8 cellular contexts compared by ENCODE assay signal in genomic region chr3:14143271-14143605, GRCh38. TPM values are rescaled to one million over a fixed set of nuclear protein-coding genes. Genes with fewer than 3 reads are reported as not detected.
DNase-seq lines count a peak whose midpoint lies in the region; ATAC-seq and TF ChIP-seq lines count a peak whose summit lies in the region.

No MANE protein-coding gene starts in this region.

- POLR2A ChIA-PET in activated B cell treated with CpG ODN at 0.5 μM for 24 hours (lab: Charles Lee), result interaction anchor here (0.5 kb wide), 1 partner anchor 14 kb away, joined by 8 read pairs; no protein-coding TSS in a partner anchor

- TF ChIP-seq CTCF in GM23338 (conservative IDR thresholded peaks at IDR 0.05; ENCODE audit: low read depth in 2 of 2) (no peak), activated B cell treated with CpG ODN at 0.5 μM for 24 hours (IDR thresholded peaks at IDR 0.05) (no peak), fibroblast of mammary gland (conservative IDR thresholded peaks at IDR 0.05; ENCODE audit: control insufficient read depth, insufficient read depth, low read depth, low read length) (no peak), smooth muscle cell (IDR thresholded peaks at IDR 0.05; ENCODE audit: borderline replicate concordance, insufficient read depth, poor library complexity, severe bottlenecking) (no peak), testis (IDR thresholded peaks at IDR 0.05) (no peak)

- H3K36me3 ChIP-seq in GM23338 (ENCODE audit: insufficient read depth), result no peaks in the 10 kb centered on the region; the same call in 1 of the 2 replicates
- no peaks in the 10 kb centered on the region for H3K36me3 ChIP-seq in smooth muscle cell (ENCODE audit: low read depth)
- H3K36me3 ChIP-seq in testis (ENCODE audit: low read depth, missing control alignments), result no peaks in the 10 kb centered on the region

- WGBS in smooth muscle cell (ENCODE audit: low lambda C conversion rate), result 49% methylated on average over 4 of the region's 4 CpGs
- 74 to 77% methylated on average over 4 of the region's 4 CpGs for WGBS in testis, 2 donors

- no peak overlapping the region for H3K4me2 ChIP-seq in GM23338
- peak overlapping the region; percentile 82 for H3K4me2 ChIP-seq in smooth muscle cell

- peak overlapping the region; percentile 29; the same call in 1 of the 2 replicates for H3K27ac ChIP-seq in GM23338 (ENCODE audit: low read depth)
- H3K27ac ChIP-seq in smooth muscle cell (ENCODE audit: low read depth), result peak overlapping the region; percentile 100
- H3K27ac ChIP-seq in testis, result peak overlapping the region in 1 of 2 donors; percentile 66

- H3K79me2 ChIP-seq in GM23338 (replicated peaks; ENCODE audit: insufficient read depth) (no peaks in the 10 kb centered on the region), smooth muscle cell (ENCODE audit: low read depth) (no peaks in the 10 kb centered on the region)

- H3K27me3 ChIP-seq in GM23338 (ENCODE audit: insufficient read depth) (no peaks in the 10 kb centered on the region), smooth muscle cell (ENCODE audit: low read depth) (no peaks in the 10 kb centered on the region), testis (no peaks in the 10 kb centered on the region)

- H2AFZ ChIP-seq in GM23338 (no peak overlapping the region), smooth muscle cell (ENCODE audit: low read depth) (no peak overlapping the region)

- peak overlapping the region; percentile 97 for H3K9ac ChIP-seq in smooth muscle cell (ENCODE audit: low read depth)

- H3K9me3 Mint-ChIP-seq in GM23338, result no peaks in the 10 kb centered on the region
- no peaks in the 10 kb centered on the region for H3K9me3 Mint-ChIP-seq in activated B cell treated with CpG ODN at 0.5 μM for 24 hours

- H3K4me1 ChIP-seq in GM23338 (ENCODE audit: insufficient read depth), result peaks cover 9% of the 10 kb centered on the region
- H3K4me1 ChIP-seq in smooth muscle cell (ENCODE audit: low read depth), result peaks cover 11% of the 10 kb centered on the region
- H3K4me1 ChIP-seq in testis, result peaks cover 12% of the 10 kb centered on the region

- CTCF ChIA-PET in activated B cell treated with CpG ODN at 0.5 μM for 24 hours (lab: Charles Lee), result interaction anchor here (0.8 kb wide), 1 partner anchor 35 kb away, joined by 4 read pairs; the partner anchor contains the start of genes LSM3 and XPC

- DNase-seq in GM23338 (ENCODE audit: low spot score), result no peak
- no peak for DNase-seq in activated B cell treated with CpG ODN at 0.5 μM for 24 hours
- peak; percentile 65 for DNase-seq in fibroblast of mammary gland (ENCODE audit: low read depth)
- no peak for DNase-seq in smooth muscle cell (lab: John Stamatoyannopoulos, UW; ENCODE audit: unreplicated experiment)
- no peak for DNase-seq in GOT3 (lab: John Stamatoyannopoulos, UW)
- no peak for DNase-seq in inferior parietal cortex (ENCODE audit: extremely low spot score)
- DNase-seq in RPMI8226, result no peak
- DNase-seq in testis, result no peak

- H3K36me3 Mint-ChIP-seq in GM23338 (ENCODE audit: low read depth) (peaks cover 47% of the 10 kb centered on the region), activated B cell treated with CpG ODN at 0.5 μM for 24 hours (ENCODE audit: low read depth) (peaks cover 76% of the 10 kb centered on the region)

- no peak overlapping the region for H3K4me3 Mint-ChIP-seq in GM23338
- H3K4me3 Mint-ChIP-seq in activated B cell treated with CpG ODN at 0.5 μM for 24 hours, result no peak overlapping the region

- H3K27me3 Mint-ChIP-seq in GM23338 (ENCODE audit: insufficient read depth, low read depth, poor library complexity), result peaks cover 9% of the 10 kb centered on the region
- no peaks in the 10 kb centered on the region for H3K27me3 Mint-ChIP-seq in activated B cell treated with CpG ODN at 0.5 μM for 24 hours

- peaks cover 25% of the 10 kb centered on the region for H3K4me1 Mint-ChIP-seq in GM23338
- peaks cover 20% of the 10 kb centered on the region for H3K4me1 Mint-ChIP-seq in activated B cell treated with CpG ODN at 0.5 μM for 24 hours

- H4K20me1 ChIP-seq in GM23338 (replicated peaks; ENCODE audit: insufficient read depth) (peaks cover 2% of the 10 kb centered on the region; the same call in 1 of the 2 replicates), smooth muscle cell (ENCODE audit: low read depth) (no peaks in the 10 kb centered on the region)

- H3K4me3 ChIP-seq in GM23338, result no peak overlapping the region
- H3K4me3 ChIP-seq in fibroblast of mammary gland (ENCODE audit: control insufficient read depth, low read depth, low read length), result no peak overlapping the region
- no peak overlapping the region for H3K4me3 ChIP-seq in smooth muscle cell
- no peak overlapping the region for H3K4me3 ChIP-seq in testis

- no peaks in the 10 kb centered on the region for H3F3A ChIP-seq in GM23338 (replicated peaks; ENCODE audit: low read depth)
- H3F3A ChIP-seq in smooth muscle cell (ENCODE audit: low read depth), result peaks cover 25% of the 10 kb centered on the region

- H3K9me3 ChIP-seq in smooth muscle cell (replicated peaks; ENCODE audit: low read depth) (no peaks in the 10 kb centered on the region), testis (no peaks in the 10 kb centered on the region)

- TF ChIP-seq POLR2A in testis (IDR thresholded peaks at IDR 0.05), result no peak

- no peaks in the 10 kb centered on the region for H3K9me2 ChIP-seq in GM23338 (ENCODE audit: insufficient read depth)

- H3K27ac Mint-ChIP-seq in GM23338, result no peak overlapping the region
- H3K27ac Mint-ChIP-seq in activated B cell treated with CpG ODN at 0.5 μM for 24 hours, result peak overlapping the region; percentile 61

- intact Hi-C loops in activated B cell treated with CpG ODN at 0.5 μM for 24 hours (cut with micrococcal nuclease), result no loop called here
- intact Hi-C loops in testis (cut with DNase I; ENCODE audit: low total_unique reads), result no loop called here

- no peak for ATAC-seq in GM23338
- no peak for ATAC-seq in activated B cell treated with CpG ODN at 0.5 μM for 24 hours (ENCODE audit: low read depth)

TF ChIP-seq in GM23338, 12 proteins besides CTCF, POLR2A, EP300 and RAD21:
- no peak for TF ChIP-seq CREB1 (CRISPR knock-in tag; IDR thresholded peaks at IDR 0.05; ENCODE audit: low read depth)
- TF ChIP-seq STAT1 (IDR thresholded peaks at IDR 0.05; ENCODE audit: unreplicated experiment), result no peak
- no peak for TF ChIP-seq JUNB (IDR thresholded peaks at IDR 0.05; ENCODE audit: unreplicated experiment)
- no peak for TF ChIP-seq ZNF114 (CRISPR knock-in tag; IDR thresholded peaks at IDR 0.05)
- no peak for TF ChIP-seq ETS1 (IDR thresholded peaks at IDR 0.05)
- TF ChIP-seq POLR2AphosphoS5 (IDR thresholded peaks at IDR 0.05; ENCODE audit: low read depth), result no peak
- TF ChIP-seq NANOG (IDR thresholded peaks at IDR 0.05; ENCODE audit: borderline replicate concordance), result no peak

RNA-seq across cellular contexts. Expression of gene TMEM43, which starts 18.4 kb away (rescaled TPM):
- total RNA-seq in GM23338 (2014; rRNA removed; shearing (Covaris generic)), result 27.6 and 34.7 TPM in 2 replicates
- 14.8 and 15.9 TPM in 2 replicates for polyA plus RNA-seq in GM23338 (2016; fragmentation: Nextera tagmentation; extraction: Ambion mirVana)
- 30.7 and 32.3 TPM in 2 replicates for total RNA-seq in activated B cell treated with CpG ODN at 0.5 μM for 24 hours
- 76.8 and 81.1 TPM in 2 replicates for total RNA-seq in smooth muscle cell
- polyA plus RNA-seq in smooth muscle cell, result 59.0 and 60.1 TPM in 2 replicates
- 10 to 100 TPM; 36.5 to 53.0 TPM for total RNA-seq in testis
- polyA plus RNA-seq in testis (ENCODE audit: insufficient read depth, low read depth, low replicate concordance), result 43.3 TPM

RNA-seq across cellular contexts. Expression of gene CHCHD4, which starts 18.6 kb away (rescaled TPM):
- total RNA-seq in GM23338 (2014; rRNA removed; shearing (Covaris generic)), result 25.8 and 31.1 TPM in 2 replicates
- polyA plus RNA-seq in GM23338 (2016; fragmentation: Nextera tagmentation; extraction: Ambion mirVana) (39.2 and 41.3 TPM in 2 replicates), smooth muscle cell (9.5 and 12.0 TPM in 2 replicates), testis (ENCODE audit: insufficient read depth, low read depth, low replicate concordance) (19.1 TPM)
- total RNA-seq in activated B cell treated with CpG ODN at 0.5 μM for 24 hours (9.2 and 9.8 TPM in 2 replicates), smooth muscle cell (8.7 and 11.2 TPM in 2 replicates), testis (10 to 100 TPM; 13.3 to 15.7 TPM)

RNA-seq across cellular contexts. Expression of gene XPC, which starts 35.2 kb away (rescaled TPM):
- 31.7 and 34.9 TPM in 2 replicates for total RNA-seq in GM23338 (2014; rRNA removed; shearing (Covaris generic))
- polyA plus RNA-seq in GM23338 (2016; fragmentation: Nextera tagmentation; extraction: Ambion mirVana), result 41.5 and 42.8 TPM in 2 replicates
- 35.4 and 35.6 TPM in 2 replicates for total RNA-seq in activated B cell treated with CpG ODN at 0.5 μM for 24 hours
- total RNA-seq in smooth muscle cell, result 20.9 and 31.1 TPM in 2 replicates
- 23.8 and 28.1 TPM in 2 replicates for polyA plus RNA-seq in smooth muscle cell
- 10 to 100 TPM; 48.7 to 54.1 TPM for total RNA-seq in testis
- 25.1 TPM for polyA plus RNA-seq in testis (ENCODE audit: insufficient read depth, low read depth, low replicate concordance)

RNA-seq across cellular contexts. Expression of gene LSM3, which starts 35.4 kb away (rescaled TPM):
- 20.1 TPM in 2 replicates for total RNA-seq in GM23338 (2014; rRNA removed; shearing (Covaris generic))
- polyA plus RNA-seq in GM23338 (2016; fragmentation: Nextera tagmentation; extraction: Ambion mirVana) (64.1 and 71.5 TPM in 2 replicates), smooth muscle cell (31.0 and 31.9 TPM in 2 replicates), testis (ENCODE audit: insufficient read depth, low read depth, low replicate concordance) (21.2 TPM)
- total RNA-seq in activated B cell treated with CpG ODN at 0.5 μM for 24 hours (12.9 and 14.2 TPM in 2 replicates), smooth muscle cell (18.3 and 22.6 TPM in 2 replicates), testis (10 to 100 TPM; 13.6 to 14.9 TPM)
